ENCODE assay signal across 1 cellular context in genomic region chr19:49453013-49453756, GRCh38.
TF ChIP-seq lines count a peak whose summit lies in the region.

Gene ALDH16A1 (plus strand): TSS chr19:49453225. CDS start chr19:49453332, 107 bp downstream.

TF ChIP-seq in K562, 482 proteins besides CTCF, POLR2A, EP300 and RAD21 (continued from another document and continues in another):
- TF ChIP-seq BCLAF1 (IDR thresholded peaks at IDR 0.05; ENCODE audit: borderline replicate concordance in 1 of 2, control insufficient read depth in 1 of 2, low read depth in 2 of 2, low read length in 1 of 2): no peak
- no peak for TF ChIP-seq GATAD2B (IDR thresholded peaks at IDR 0.05; ENCODE audit: borderline replicate concordance)
- TF ChIP-seq WHSC1 (IDR thresholded peaks at IDR 0.05; ENCODE audit: low read length): no peak
- peak; percentile 96 for TF ChIP-seq SMAD1 (IDR thresholded peaks at IDR 0.05; ENCODE audit: low read depth, low read length, partially characterized antibody)
- TF ChIP-seq HSF4 (CRISPR knock-in tag; IDR thresholded peaks at IDR 0.05; ENCODE audit: borderline replicate concordance): no peak
- no peak for TF ChIP-seq HMG20A (CRISPR knock-in tag; conservative IDR thresholded peaks at IDR 0.05)
- no peak for TF ChIP-seq SNAPC5 (CRISPR knock-in tag; IDR thresholded peaks at IDR 0.05)
- no peak for TF ChIP-seq SMARCC2 (IDR thresholded peaks at IDR 0.05; ENCODE audit: low read depth)
- TF ChIP-seq YY1 (IDR thresholded peaks at IDR 0.05; ENCODE audit: borderline replicate concordance in 1 of 3, control insufficient read depth in 1 of 3, extremely low read depth in 1 of 3, insufficient read depth in 3 of 3, insufficient read length in 1 of 3, insufficient replicate concordance in 2 of 3, low read depth in 1 of 3, low read length in 2 of 3): peak in 2 of 3 experiments; percentile 28 to 64
- no peak for TF ChIP-seq ZNF512 (tag; IDR thresholded peaks at IDR 0.05)
- TF ChIP-seq SMC3 (conservative IDR thresholded peaks at IDR 0.05; ENCODE audit: insufficient read depth, low read depth, low read length): no peak
- no peak for TF ChIP-seq GTF2B (IDR thresholded peaks at IDR 0.05; ENCODE audit: extremely low read depth, insufficient read length)
- no peak; the same call in 1 of the 2 replicates for TF ChIP-seq ZNF780A (CRISPR knock-in tag; IDR thresholded peaks at IDR 0.05)
- no peak for TF ChIP-seq SETDB1 (IDR thresholded peaks at IDR 0.05; ENCODE audit: low read length)
- TF ChIP-seq THAP12 (CRISPR knock-in tag; IDR thresholded peaks at IDR 0.05): peak; percentile 57; the same call in 1 of the 2 replicates
- no peak for TF ChIP-seq SMAD2 (IDR thresholded peaks at IDR 0.05; ENCODE audit: low read depth, low read length)
- 0 out of 2 replicates have a peak, but pooled peaks have one; percentile 63 for TF ChIP-seq TARDBP (IDR thresholded peaks at IDR 0.05)
- TF ChIP-seq MYBL2 (IDR thresholded peaks at IDR 0.05; ENCODE audit: low read depth): no peak
- no peak for TF ChIP-seq MYBL2 (CRISPR knock-in tag; IDR thresholded peaks at IDR 0.05; ENCODE audit: borderline replicate concordance)
- TF ChIP-seq SNIP1 (IDR thresholded peaks at IDR 0.05; ENCODE audit: low read depth): no peak
- 0 out of 2 replicates have a peak, but pooled peaks have one; percentile 93 for TF ChIP-seq ZSCAN29 (IDR thresholded peaks at IDR 0.05)
- no peak for TF ChIP-seq CHCHD3 (CRISPR knock-in tag; IDR thresholded peaks at IDR 0.05)
- TF ChIP-seq SMARCE1 (IDR thresholded peaks at IDR 0.05): 0 out of 2 replicates have a peak, but pooled peaks have one; percentile 29
- TF ChIP-seq ELF1 (tag; IDR thresholded peaks at IDR 0.05): peak; percentile 84
- no peak for TF ChIP-seq FUS (optimal IDR thresholded peaks at IDR 0.05; ENCODE audit: low read depth, low read length)
- TF ChIP-seq ZNF644 (tag; IDR thresholded peaks at IDR 0.05; ENCODE audit: low read depth): no peak
- no peak for TF ChIP-seq KAT2B (IDR thresholded peaks at IDR 0.05; ENCODE audit: low read depth, low read length)
- no peak for TF ChIP-seq TAF15 (IDR thresholded peaks at IDR 0.05; ENCODE audit: low read depth, low read length)
- no peak for TF ChIP-seq ID3 (CRISPR knock-in tag; IDR thresholded peaks at IDR 0.05)
- no peak for TF ChIP-seq ID3 (tag; IDR thresholded peaks at IDR 0.05)
- TF ChIP-seq HDAC8 (tag; IDR thresholded peaks at IDR 0.05): no peak
- no peak for TF ChIP-seq ZNF280A (IDR thresholded peaks at IDR 0.05; ENCODE audit: low read depth, partially characterized antibody)
- TF ChIP-seq EP400 (IDR thresholded peaks at IDR 0.05): peak; percentile 85
- no peak for TF ChIP-seq CUX1 (CRISPR knock-in tag; IDR thresholded peaks at IDR 0.05)
- no peak for TF ChIP-seq TFAM (CRISPR knock-in tag; conservative IDR thresholded peaks at IDR 0.05)
- TF ChIP-seq CBFA2T3 (IDR thresholded peaks at IDR 0.05): no peak
- no peak for TF ChIP-seq RREB1 (CRISPR knock-in tag; IDR thresholded peaks at IDR 0.05)
